In genomic region chr11:3655548-3655947, GRCh38 we compare ENCODE assay signal across 2 cellular contexts.
TF ChIP-seq lines count a peak whose summit lies in the region.

No MANE protein-coding gene starts in this region.

TF ChIP-seq in HEK293T, 16 proteins besides CTCF, POLR2A, EP300 and RAD21:
- TF ChIP-seq ARNT (IDR thresholded peaks at IDR 0.05) (no peak), NFRKB (IDR thresholded peaks at IDR 0.05) (no peak), PKNOX1 (IDR thresholded peaks at IDR 0.05) (no peak), L3MBTL2 (conservative IDR thresholded peaks at IDR 0.05) (peak; percentile 62), TARDBP (IDR thresholded peaks at IDR 0.05) (no peak), ZNF384 (IDR thresholded peaks at IDR 0.05) (no peak), FOXA1 (IDR thresholded peaks at IDR 0.05) (no peak)

TF ChIP-seq in H1, 55 proteins besides CTCF, POLR2A, EP300 and RAD21:
- TF ChIP-seq USF2 (IDR thresholded peaks at IDR 0.05; ENCODE audit: low read length), result peak; percentile 54; the same call in 1 of the 2 replicates
- no peak for TF ChIP-seq EGR1 (IDR thresholded peaks at IDR 0.05; ENCODE audit: borderline replicate concordance, low read depth, low read length)
